21 cellular contexts compared by ENCODE assay signal in genomic region chr2:169509955-169510354, GRCh38. TPM values are rescaled to one million over a fixed set of nuclear protein-coding genes. Genes with fewer than 3 reads are reported as not detected.
A peak's percentile ranks its signal among the peaks of the same experiment; 100 is the strongest.
DNase-seq lines count a peak whose midpoint lies in the region; TF ChIP-seq lines count a peak whose summit lies in the region.
"Had no signal": no experiment of that assay in that cellular context is flagged by ENCODE, and none has a peak within 500 bp of the region (broad histone marks: within the 10 kb centered on the region; RNA-seq: fewer than 3 reads in every experiment).

No MANE protein-coding gene starts in this region.

- peak; percentile 1 to 39 for DNase-seq in NOMO-1 (lab: John Stamatoyannopoulos, UW; ENCODE audit: unreplicated experiment in 2 of 2)
- DNase-seq in NOMO-1 treated with dmso at 0.1 percent for 144 hours (lab: John Stamatoyannopoulos, UW; ENCODE audit: unreplicated experiment) = no peak
- DNase-seq in chondrocyte (ENCODE audit: low spot score) = no peak
- peak; percentile 31 for DNase-seq in mucosa of gallbladder (ENCODE audit: low spot score)
- DNase-seq in smooth muscle cell (lab: John Stamatoyannopoulos, UW; ENCODE audit: unreplicated experiment) = no peak
- no peak for DNase-seq in SK-N-DZ (ENCODE audit: low spot score)
- DNase-seq in GF-D8 (lab: John Stamatoyannopoulos, UW) = no peak
- DNase-seq in activated effector memory CD4-positive, alpha-beta T cell treated with anti-CD3 and anti-CD28 coated beads, Interleukin-2, amount 50 U/mL, for 16 hours = no peak
- DNase-seq: activated naive CD4-positive, alpha-beta T cell treated with Interleukin-2 at 50 U/mL for 16 hours; activated T-cell treated with anti-CD3 and anti-CD28 coated beads, Interleukin-2, amount 50 U/mL, for 48 hours; CD4-positive, alpha-beta memory T cell; H9; Kasumi-1; NCI-H1105; nucleus accumbens; stimulated activated CD8-positive, alpha-beta memory T cell treated with anti-CD3 and anti-CD28 coated beads, Interleukin-4, amount 100 ng/mL, for 48 hours; upper lobe of left lung had no signal

- no peak overlapping the region for H3K4me3 ChIP-seq in smooth muscle cell
- H3K4me3 ChIP-seq: coronary artery, SJSA1, upper lobe of left lung had no signal

- H3K4me3 Mint-ChIP-seq in chondrocyte (ENCODE audit: unreplicated experiment) = peak overlapping the region; percentile 17
- H3K4me3 Mint-ChIP-seq: CD4-positive, alpha-beta memory T cell; H9; T-helper 1 cell treated with Interleukin-12 subunit alpha and Interleukin-12 subunit beta and Interleukin-4 antibody, amounts not matched to agents 30 μg/mL and 1 μg/mL, for 36 hours had no signal

- H3K36me3 Mint-ChIP-seq in chondrocyte (ENCODE audit: low read depth) = no peaks in the 10 kb centered on the region

- H3F3A ChIP-seq in smooth muscle cell (ENCODE audit: low read depth) = peaks cover 9% of the 10 kb centered on the region

- 40% methylated on average over 8 of the region's 8 CpGs for WGBS in smooth muscle cell (ENCODE audit: low lambda C conversion rate)

- no peaks in the 10 kb centered on the region for H3K36me3 ChIP-seq in smooth muscle cell (ENCODE audit: low read depth)
- H3K36me3 ChIP-seq: SJSA1 had no signal

- peak overlapping the region; percentile 56 for H3K4me2 ChIP-seq in smooth muscle cell

- TF ChIP-seq CTCF in chondrocyte (IDR thresholded peaks at IDR 0.05) (no peak), smooth muscle cell (IDR thresholded peaks at IDR 0.05; ENCODE audit: borderline replicate concordance, insufficient read depth, poor library complexity, severe bottlenecking) (no peak)

- H3K4me1 Mint-ChIP-seq in chondrocyte (ENCODE audit: low read depth) = peaks cover 60% of the 10 kb centered on the region
- H3K4me1 Mint-ChIP-seq: CD4-positive, alpha-beta memory T cell had no signal

- H3K27me3 Mint-ChIP-seq in chondrocyte (ENCODE audit: low read depth) = no peaks in the 10 kb centered on the region
- H3K27me3 Mint-ChIP-seq: CD4-positive, alpha-beta memory T cell had no signal

- no peaks in the 10 kb centered on the region for H3K79me2 ChIP-seq in smooth muscle cell (ENCODE audit: low read depth)

- peak overlapping the region; percentile 52 for H3K27ac ChIP-seq in smooth muscle cell (ENCODE audit: low read depth)
- H3K27ac ChIP-seq: SJSA1, upper lobe of left lung had no signal

- peaks cover 22% of the 10 kb centered on the region for H3K4me1 ChIP-seq in smooth muscle cell (ENCODE audit: low read depth)

- peaks cover 4% of the 10 kb centered on the region for H3K9me3 Mint-ChIP-seq in chondrocyte (ENCODE audit: low read depth)
- H3K9me3 Mint-ChIP-seq: CD4-positive, alpha-beta memory T cell; T-helper 1 cell treated with Interleukin-12 subunit alpha and Interleukin-12 subunit beta and Interleukin-4 antibody, amounts not matched to agents 30 μg/mL and 1 μg/mL, for 36 hours had no signal

- H4K20me1 ChIP-seq in smooth muscle cell (ENCODE audit: low read depth) = no peaks in the 10 kb centered on the region

- H3K27me3 ChIP-seq in smooth muscle cell (ENCODE audit: low read depth) = no peaks in the 10 kb centered on the region
- H3K27me3 ChIP-seq: SJSA1, upper lobe of left lung had no signal

- H2AFZ ChIP-seq in smooth muscle cell (ENCODE audit: low read depth) = no peak overlapping the region

- no peaks in the 10 kb centered on the region for H3K9me3 ChIP-seq in smooth muscle cell (replicated peaks; ENCODE audit: low read depth)
- H3K9me3 ChIP-seq: SJSA1, upper lobe of left lung had no signal

- peak overlapping the region; percentile 74 for H3K27ac Mint-ChIP-seq in chondrocyte (ENCODE audit: unreplicated experiment)
- H3K27ac Mint-ChIP-seq: CD4-positive, alpha-beta memory T cell; H9; T-helper 1 cell treated with Interleukin-12 subunit alpha and Interleukin-12 subunit beta and Interleukin-4 antibody, amounts not matched to agents 30 μg/mL and 1 μg/mL, for 36 hours had no signal

- no peak overlapping the region for H3K9ac ChIP-seq in smooth muscle cell (ENCODE audit: low read depth)

RNA-seq across cellular contexts. Expression of gene KLHL41, which starts 0.5 kb away (rescaled TPM):
- total RNA-seq in chondrocyte (1.4 to 2.3 TPM (median 2.2 TPM) in 3 replicates), mucosa of gallbladder (6.2 TPM), smooth muscle cell (not detected in 2 replicates)
- polyA plus RNA-seq in smooth muscle cell = 0.95 TPM in 1 of 2 replicates, not detected in the other
- 0.14 TPM in 1 of 2 replicates, not detected in the other for polyA plus RNA-seq in SK-N-DZ (2014; cell fraction: cytosol; rRNA removed)
- polyA plus RNA-seq in SK-N-DZ (2014; cell fraction: nucleus; rRNA removed) = 0.08 TPM in 1 of 2 replicates, not detected in the other
- total RNA-seq: A172, H9 had no signal

RNA-seq across cellular contexts. Expression of gene BBS5, which starts 30.7 kb away (rescaled TPM):
- 8.9 to 9.7 TPM (median 9.3 TPM) in 3 replicates for total RNA-seq in chondrocyte
- 13.6 TPM for total RNA-seq in mucosa of gallbladder
- 4.3 and 4.5 TPM in 2 replicates for total RNA-seq in smooth muscle cell
- polyA plus RNA-seq in smooth muscle cell = 3.6 and 5.4 TPM in 2 replicates
- 5.8 and 7.1 TPM in 2 replicates for polyA plus RNA-seq in SK-N-DZ (2014; cell fraction: cytosol; rRNA removed)
- polyA plus RNA-seq in SK-N-DZ (2014; cell fraction: nucleus; rRNA removed) = 3.5 and 4.7 TPM in 2 replicates

Comparison
In these comparisons a context has a peak if more than half of its experiments do, and no peak if none do; other contexts are left out.
1. DNase-seq: peak in NOMO-1 (2 of 2) and mucosa of gallbladder (single experiment); none in NOMO-1 treated with dmso at 0.1 percent for 144 hours (single experiment), chondrocyte (single experiment), smooth muscle cell (single experiment), SK-N-DZ (single experiment), GF-D8 (single experiment) and activated effector memory CD4-positive, alpha-beta T cell treated with anti-CD3 and anti-CD28 coated beads, Interleukin-2, amount 50 U/mL, for 16 hours (single experiment).